In genomic region chr3:197298341-197298857, GRCh38 we compare ENCODE assay signal across 8 cellular contexts. TPM values are rescaled to one million over a fixed set of nuclear protein-coding genes. Genes with fewer than 3 reads are reported as not detected.
DNase-seq lines count a peak whose midpoint lies in the region; FAIRE-seq and TF ChIP-seq lines count a peak whose summit lies in the region.

DLG1 (minus strand) TSS chr3:197298612; CDS start chr3:197297204, 1,408 bp downstream.

- H4K91ac ChIP-seq in neuronal stem cell (ENCODE audit: low read depth, low read length, poor library complexity): no peak within 1 kb of the TSS

- H3K9me2 ChIP-seq in Loucy (replicated peaks; ENCODE audit: low read depth, low read length): no peaks in the 10 kb centered on the region

- H3K79me2 ChIP-seq in Loucy (ENCODE audit: insufficient read depth, low read length): peaks cover 43% of the 10 kb centered on the region

- peak within 1 kb of the TSS; percentile 24 for H4K8ac ChIP-seq in neuronal stem cell (ENCODE audit: low read depth, low read length)

- peaks cover 4% of the 10 kb centered on the region; the same call in 1 of the 2 replicates for H3K36me3 ChIP-seq in Loucy (ENCODE audit: insufficient read depth, low read length)
- H3K36me3 ChIP-seq in neuronal stem cell (replicated peaks in 1 of 2; ENCODE audit: control insufficient read depth in 2 of 2, insufficient read depth in 2 of 2, low read length in 2 of 2): peaks cover 0 to 32% of the 10 kb centered on the region in 2 donors
- peaks cover 0 to 5% (median 0%) of the 10 kb centered on the region in 5 donors for H3K36me3 ChIP-seq in subcutaneous abdominal adipose tissue (ENCODE audit: control insufficient read depth in 5 of 5, insufficient read depth in 5 of 5, low read length in 5 of 5)

- H3K79me1 ChIP-seq in neuronal stem cell (ENCODE audit: low read depth, low read length): peaks cover 3% of the 10 kb centered on the region

- peak within 1 kb of the TSS; percentile 84 for H2BK120ac ChIP-seq in neuronal stem cell (ENCODE audit: low read depth, low read length)

- FAIRE-seq in H54 (lab: Jason Lieb, UNC): peak; percentile 73

- H3K27me3 ChIP-seq in Loucy (ENCODE audit: insufficient read depth, low read length, poor library complexity, severe bottlenecking) (no peaks in the 10 kb centered on the region), neuronal stem cell (ENCODE audit: control insufficient read depth in 3 of 3, insufficient read depth in 3 of 3, low read depth in 1 of 3, low read length in 3 of 3) (no peaks in the 10 kb centered on the region), subcutaneous abdominal adipose tissue (ENCODE audit: control insufficient read depth in 5 of 5, insufficient read depth in 4 of 5, low read length in 5 of 5) (no peaks in the 10 kb centered on the region)

- H3K4me1 ChIP-seq in Loucy (ENCODE audit: insufficient read depth, low read length, poor library complexity, severe bottlenecking) (peaks cover 51% of the 10 kb centered on the region), neuronal stem cell (ENCODE audit: control insufficient read depth in 2 of 2, insufficient read depth in 1 of 2, low read depth in 1 of 2, low read length in 2 of 2) (peaks cover 4 to 8% of the 10 kb centered on the region in 2 donors), subcutaneous abdominal adipose tissue (ENCODE audit: control insufficient read depth in 5 of 5, insufficient read depth in 5 of 5, low read length in 5 of 5) (peaks cover 0 to 30% (median 26%) of the 10 kb centered on the region in 5 donors)

- H3K18ac ChIP-seq in neuronal stem cell (ENCODE audit: low read length): peak within 1 kb of the TSS; percentile 94

- peak within 1 kb of the TSS; percentile 86 for H2BK15ac ChIP-seq in neuronal stem cell (ENCODE audit: low read length)

- H3K9ac ChIP-seq in Loucy (ENCODE audit: low read depth, low read length, poor library complexity, severe bottlenecking) (peak within 1 kb of the TSS; percentile 90), neuronal stem cell (ENCODE audit: low read depth, low read length, poor library complexity) (peak within 1 kb of the TSS; percentile 99), subcutaneous abdominal adipose tissue (ENCODE audit: low read length in 5 of 5) (peak within 1 kb of the TSS; percentile 78 to 95 (median 87))

- H2AK5ac ChIP-seq in neuronal stem cell (ENCODE audit: low read depth, low read length): peak within 1 kb of the TSS; percentile 76

- peak within 1 kb of the TSS; percentile 97 for H2AFZ ChIP-seq in Loucy (ENCODE audit: low read length)
- peak within 1 kb of the TSS; percentile 98 for H2AFZ ChIP-seq in neuronal stem cell (ENCODE audit: low read length)

- H3K9me3 ChIP-seq in Loucy (ENCODE audit: insufficient read depth, low read depth, low read length) (no peaks in the 10 kb centered on the region), neuronal stem cell (replicated peaks in 1 of 2; ENCODE audit: control insufficient read depth in 2 of 2, insufficient read depth in 1 of 2, low read depth in 1 of 2, low read length in 2 of 2) (no peaks in the 10 kb centered on the region), subcutaneous abdominal adipose tissue (ENCODE audit: control insufficient read depth in 5 of 5, low read length in 5 of 5) (no peaks in the 10 kb centered on the region)

- H3K4me2 ChIP-seq in Loucy (ENCODE audit: low read depth, low read length, poor library complexity, severe bottlenecking): peak within 1 kb of the TSS; percentile 87
- H3K4me2 ChIP-seq in neuronal stem cell (ENCODE audit: insufficient read depth, low read length, poor library complexity, severe bottlenecking): peak within 1 kb of the TSS; percentile 71

- TF ChIP-seq CTCF in Loucy (conservative IDR thresholded peaks at IDR 0.05; ENCODE audit: low read length) (no peak), fibroblast of villous mesenchyme (IDR thresholded peaks at IDR 0.05; ENCODE audit: insufficient read depth, low read depth, low read length) (no peak)

- H3K4me3 ChIP-seq in Loucy (ENCODE audit: low read length, poor library complexity, severe bottlenecking) (peak within 1 kb of the TSS; percentile 86), fibroblast of villous mesenchyme (ENCODE audit: low read depth, low read length) (peak within 1 kb of the TSS; percentile 82), neuronal stem cell (ENCODE audit: low read length in 2 of 2) (peak within 1 kb of the TSS; percentile 96 to 98), subcutaneous abdominal adipose tissue (ENCODE audit: low read depth in 1 of 5, low read length in 5 of 5) (peak within 1 kb of the TSS; percentile 86 to 92 (median 90))

- H2BK12ac ChIP-seq in neuronal stem cell (ENCODE audit: low read length): no peak within 1 kb of the TSS

- peak within 1 kb of the TSS; percentile 96 for H3K23ac ChIP-seq in neuronal stem cell (ENCODE audit: low read depth, low read length, poor library complexity)

- DNase-seq in EL (peak; percentile 97), H54 (ENCODE audit: insufficient read length, low spot score) (peak; percentile 70), SHP77 (lab: John Stamatoyannopoulos, UW) (peak; percentile 60 to 64), activated gamma-delta T cell (lab: John Stamatoyannopoulos, UW) (peak; percentile 61), fibroblast of villous mesenchyme (ENCODE audit: low read depth) (peak; percentile 90), neuronal stem cell (ENCODE audit: low spot score) (peak; percentile 88)

- H4K20me1 ChIP-seq in Loucy (ENCODE audit: insufficient read depth, low read length, poor library complexity, severe bottlenecking): peaks cover 41% of the 10 kb centered on the region

- H3K14ac ChIP-seq in neuronal stem cell (ENCODE audit: low read length): peak within 1 kb of the TSS; percentile 77

- TF ChIP-seq POLR2A in H54 (IDR thresholded peaks at IDR 0.05; ENCODE audit: low read depth, low read length): peak; percentile 73

- H2BK5ac ChIP-seq in neuronal stem cell (ENCODE audit: low read length): peak within 1 kb of the TSS; percentile 96

- H3K27ac ChIP-seq in neuronal stem cell (replicated peaks; ENCODE audit: low read length) (peak within 1 kb of the TSS; percentile 97), subcutaneous abdominal adipose tissue (ENCODE audit: low read depth, low read length) (peak within 1 kb of the TSS; percentile 90)

- no CpG with 5 or more reads among the region's 28 CpGs for WGBS in neuronal stem cell (ENCODE audit: extremely low coverage in 2 of 2, insufficient read length in 2 of 2, insufficient replicate concordance in 1 of 2), 2 donors

- no peak within 1 kb of the TSS for H3K4ac ChIP-seq in neuronal stem cell (ENCODE audit: low read length)

- H3F3A ChIP-seq in Loucy (ENCODE audit: low read depth): no peaks in the 10 kb centered on the region

RNA-seq across cellular contexts. Expression of gene DLG1, which starts in this region (rescaled TPM):
- total RNA-seq in fibroblast of villous mesenchyme: 51.9 and 87.7 TPM in 2 replicates
- 47.6 TPM for polyA plus RNA-seq in neuronal stem cell (2013, experiment 1 of 2)
- 47.6 TPM for polyA plus RNA-seq in neuronal stem cell (2013, experiment 2 of 2)

Comparison
In these comparisons a context has a peak if more than half of its experiments do, and no peak if none do; other contexts are left out.
1. Peak in every context shown above with its lines: DNase-seq, H3K4me3 ChIP-seq and H3K27ac ChIP-seq.